In genomic region chr6:99589290-99589672, GRCh38 we compare ENCODE assay signal across 1 cellular context.
TF ChIP-seq lines count a peak whose summit lies in the region.

No MANE protein-coding gene starts in this region.

TF ChIP-seq in GM12878, 131 proteins besides CTCF, POLR2A, EP300 and RAD21 (continued from another document):
- no peak for TF ChIP-seq ZBTB40 (IDR thresholded peaks at IDR 0.05; ENCODE audit: borderline replicate concordance)
- no peak for TF ChIP-seq SREBF2 (IDR thresholded peaks at IDR 0.05; ENCODE audit: low read length)
- no peak for TF ChIP-seq HSF1 (IDR thresholded peaks at IDR 0.05; ENCODE audit: low read depth, low read length)
- TF ChIP-seq PRDM15 (CRISPR knock-in tag; IDR thresholded peaks at IDR 0.05), result no peak
